In genomic region chr9:133119039-133119438, GRCh38 we compare ENCODE assay signal across 10 cellular contexts. TPM values are rescaled to one million over a fixed set of nuclear protein-coding genes. Genes with fewer than 3 reads are reported as not detected.
DNase-seq lines count a peak whose midpoint lies in the region; ATAC-seq, FAIRE-seq and TF ChIP-seq lines count a peak whose summit lies in the region.
"Had no signal": no experiment of that assay in that cellular context is flagged by ENCODE, and none has a peak within 500 bp of the region (broad histone marks: within the 10 kb centered on the region; RNA-seq: fewer than 3 reads in every experiment).

No MANE protein-coding gene starts in this region.

- H3K4me3 ChIP-seq in BJ (ENCODE audit: low read depth, low read length) (peak overlapping the region; percentile 57), gastroesophageal sphincter (peak overlapping the region in 1 of 2 donors; percentile 84), neuronal stem cell (ENCODE audit: low read length in 2 of 2) (no peak overlapping the region), small intestine (ENCODE audit: low read depth in 1 of 2, low read length in 2 of 2) (no peak overlapping the region)

- no peak overlapping the region for H2AFZ ChIP-seq in neuronal stem cell (ENCODE audit: low read length)

- ATAC-seq in gastroesophageal sphincter, result no peak

- H3K9ac ChIP-seq in neuronal stem cell (ENCODE audit: low read depth, low read length, poor library complexity), result no peak overlapping the region

- H3K9me3 ChIP-seq in gastroesophageal sphincter (no peaks in the 10 kb centered on the region), neuronal stem cell (replicated peaks in 1 of 2; ENCODE audit: control insufficient read depth in 2 of 2, insufficient read depth in 1 of 2, low read depth in 1 of 2, low read length in 2 of 2) (no peaks in the 10 kb centered on the region), small intestine (ENCODE audit: control insufficient read depth, low read depth) (no peaks in the 10 kb centered on the region)

- H2BK5ac ChIP-seq in neuronal stem cell (ENCODE audit: low read length), result peak overlapping the region; percentile 84

- H3K14ac ChIP-seq in neuronal stem cell (ENCODE audit: low read length), result peak overlapping the region; percentile 25

- H2BK120ac ChIP-seq in neuronal stem cell (ENCODE audit: low read depth, low read length), result no peak overlapping the region

- TF ChIP-seq POLR2A in gastroesophageal sphincter (IDR thresholded peaks at IDR 0.05), result no peak

- H3K36me3 ChIP-seq in BJ (ENCODE audit: control insufficient read depth, insufficient read depth, low read length) (peaks cover 1% of the 10 kb centered on the region; the same call in 1 of the 2 replicates), gastroesophageal sphincter (no peaks in the 10 kb centered on the region), neuronal stem cell (replicated peaks in 1 of 2; ENCODE audit: control insufficient read depth in 2 of 2, insufficient read depth in 2 of 2, low read length in 2 of 2) (peaks cover 0 to 5% of the 10 kb centered on the region in 2 donors), small intestine (ENCODE audit: control insufficient read depth in 2 of 2, insufficient read depth in 2 of 2, low read length in 2 of 2) (no peaks in the 10 kb centered on the region)

- no peak for FAIRE-seq in small intestine (lab: Jason Lieb, UNC)

- H3K23ac ChIP-seq in neuronal stem cell (ENCODE audit: low read depth, low read length, poor library complexity), result peak overlapping the region; percentile 11

- H2BK15ac ChIP-seq in neuronal stem cell (ENCODE audit: low read length), result no peak overlapping the region

- peak overlapping the region; percentile 51 for H2AK5ac ChIP-seq in neuronal stem cell (ENCODE audit: low read depth, low read length)

- no peak for DNase-seq in BJ (ENCODE audit: low read depth)
- no peak for DNase-seq in activated CD4-positive, alpha-beta memory T cell treated with anti-CD3 and anti-CD28 coated beads for 36 hours
- DNase-seq in neuronal stem cell (ENCODE audit: low spot score), result no peak
- DNase-seq in DMS53 treated with DMSO at 0.1 percent for 48 hours (lab: John Stamatoyannopoulos, UW; ENCODE audit: unreplicated experiment), result no peak
- DNase-seq in epidermal melanocyte (ENCODE audit: insufficient read length, low spot score), result no peak
- no peak for DNase-seq in NCI-H146 (lab: John Stamatoyannopoulos, UW)
- no peak for DNase-seq in small intestine
- DNase-seq: activated CD4-positive, CD25-positive, alpha-beta regulatory T cell; HCEC 1CT had no signal

- H3K27ac ChIP-seq in gastroesophageal sphincter, result peak overlapping the region in 3 of 4 donors; percentile 91 to 94 (median 91)
- no peak overlapping the region for H3K27ac ChIP-seq in neuronal stem cell (replicated peaks; ENCODE audit: low read length)
- H3K27ac ChIP-seq in small intestine (ENCODE audit: low read depth in 1 of 2, low read length in 1 of 2), result peak overlapping the region in 1 of 2 donors; percentile 62

- no peaks in the 10 kb centered on the region for H3K9me3 Mint-ChIP-seq in activated CD4-positive, alpha-beta memory T cell treated with anti-CD3 and anti-CD28 coated beads for 36 hours

- H3K36me3 Mint-ChIP-seq in activated CD4-positive, alpha-beta memory T cell treated with anti-CD3 and anti-CD28 coated beads for 36 hours, result peaks cover 2% of the 10 kb centered on the region

- TF ChIP-seq EP300 in gastroesophageal sphincter (IDR thresholded peaks at IDR 0.05), result no peak

- TF ChIP-seq CTCF in BJ (IDR thresholded peaks at IDR 0.05; ENCODE audit: insufficient read depth, low read depth, low read length) (no peak), gastroesophageal sphincter (IDR thresholded peaks at IDR 0.05) (no peak)

- peaks cover 34% of the 10 kb centered on the region for H3K79me1 ChIP-seq in neuronal stem cell (ENCODE audit: low read depth, low read length)

- H3K4ac ChIP-seq in neuronal stem cell (ENCODE audit: low read length), result no peak overlapping the region

- no peaks in the 10 kb centered on the region for H3K27me3 Mint-ChIP-seq in activated CD4-positive, alpha-beta memory T cell treated with anti-CD3 and anti-CD28 coated beads for 36 hours

- POLR2A ChIA-PET in BJ (lab: Charles Lee), result no interaction called here
- POLR2A ChIA-PET in activated CD4-positive, alpha-beta memory T cell treated with anti-CD3 and anti-CD28 coated beads for 36 hours (lab: Charles Lee), result interaction anchor here (1.1 to 4.6 kb wide), 3 partner anchors 14 to 30 kb away, joined by 3 to 27 read pairs (median 4); no protein-coding TSS in a partner anchor

- H3K18ac ChIP-seq in neuronal stem cell (ENCODE audit: low read length), result peak overlapping the region; percentile 63

- WGBS in gastroesophageal sphincter (ENCODE audit: low coverage in 1 of 2), 2 donors, result 40 to 41% methylated on average over 2 to 7 of the region's 10 CpGs
- WGBS in neuronal stem cell (ENCODE audit: extremely low coverage in 2 of 2, insufficient read length in 2 of 2, insufficient replicate concordance in 1 of 2), 2 donors, result no CpG with 5 or more reads among the region's 10 CpGs
- WGBS in small intestine, 3 donors, result 68 to 80% (median 69%) methylated on average over 8 to 10 of the region's 10 CpGs

- H4K91ac ChIP-seq in neuronal stem cell (ENCODE audit: low read depth, low read length, poor library complexity), result no peak overlapping the region

- intact Hi-C loops in activated CD4-positive, alpha-beta memory T cell treated with anti-CD3 and anti-CD28 coated beads for 36 hours (cut with micrococcal nuclease), result no loop called here

- H3K4me1 ChIP-seq in gastroesophageal sphincter, result peaks cover 0 to 83% (median 63%) of the 10 kb centered on the region in 3 donors
- H3K4me1 ChIP-seq in neuronal stem cell (ENCODE audit: control insufficient read depth in 2 of 2, insufficient read depth in 1 of 2, low read depth in 1 of 2, low read length in 2 of 2), result peaks cover 50 to 63% of the 10 kb centered on the region in 2 donors
- peaks cover 19 to 30% of the 10 kb centered on the region in 2 donors for H3K4me1 ChIP-seq in small intestine (ENCODE audit: control insufficient read depth in 2 of 2, insufficient read depth in 1 of 2, low read depth in 1 of 2, low read length in 1 of 2)

- H3K4me1 Mint-ChIP-seq in activated CD4-positive, alpha-beta memory T cell treated with anti-CD3 and anti-CD28 coated beads for 36 hours (ENCODE audit: low read depth), result peaks cover 70% of the 10 kb centered on the region

- H3K27ac Mint-ChIP-seq in activated CD4-positive, alpha-beta memory T cell treated with anti-CD3 and anti-CD28 coated beads for 36 hours, result no peak overlapping the region

- H3K4me2 ChIP-seq in neuronal stem cell (ENCODE audit: insufficient read depth, low read length, poor library complexity, severe bottlenecking), result peak overlapping the region; percentile 38

- peak overlapping the region; percentile 12 for H2BK12ac ChIP-seq in neuronal stem cell (ENCODE audit: low read length)

- CTCF ChIA-PET in BJ (lab: Yijun Ruan, JAX), result interaction anchor here (0.6 to 25.9 kb wide), 6 partner anchors 11 to 96 kb away, joined by 3 to 505 read pairs (median 8); no protein-coding TSS in a partner anchor
- CTCF ChIA-PET in activated CD4-positive, alpha-beta memory T cell treated with anti-CD3 and anti-CD28 coated beads for 36 hours (lab: Charles Lee), result interaction anchor here (0.8 to 26.8 kb wide), 3 partner anchors 28 to 97 kb away, joined by 3 to 552 read pairs (median 7); no protein-coding TSS in a partner anchor

- no peak overlapping the region for H4K8ac ChIP-seq in neuronal stem cell (ENCODE audit: low read depth, low read length)

- no peaks in the 10 kb centered on the region for H3K27me3 ChIP-seq in BJ (ENCODE audit: control insufficient read depth, insufficient read depth, low read length)
- no peaks in the 10 kb centered on the region for H3K27me3 ChIP-seq in gastroesophageal sphincter
- H3K27me3 ChIP-seq in neuronal stem cell (ENCODE audit: control insufficient read depth in 3 of 3, insufficient read depth in 3 of 3, low read depth in 1 of 3, low read length in 3 of 3), result peaks cover 0 to 2% (median 0%) of the 10 kb centered on the region in 3 experiments
- no peaks in the 10 kb centered on the region for H3K27me3 ChIP-seq in small intestine (ENCODE audit: control insufficient read depth in 2 of 2, insufficient read depth in 2 of 2, low read length in 2 of 2)

- H3K4me3 Mint-ChIP-seq in activated CD4-positive, alpha-beta memory T cell treated with anti-CD3 and anti-CD28 coated beads for 36 hours, result peak overlapping the region; percentile 13

RNA-seq across cellular contexts. Expression of gene RALGDS, which starts 2.0 kb away (rescaled TPM):
- polyA plus RNA-seq in BJ (2011; rRNA removed), result 18.0 and 25.1 TPM in 2 replicates
- 11.6 and 12.0 TPM in 2 replicates for polyA minus RNA-seq in BJ (2011; rRNA and poly(A)+ RNA removed)
- 10 to 100 TPM; 65.4 TPM for total RNA-seq in activated CD4-positive, alpha-beta memory T cell treated with anti-CD3 and anti-CD28 coated beads for 36 hours
- total RNA-seq in gastroesophageal sphincter, result 10 to 100 TPM; 44.8 to 53.0 (median 49.8) TPM
- polyA plus RNA-seq in neuronal stem cell (2013, experiment 1 of 2), result 48.3 TPM
- polyA plus RNA-seq in neuronal stem cell (2013, experiment 2 of 2), result 47.0 TPM
- 10 to 100 TPM; 33.0 to 49.0 (median 36.4) TPM for polyA plus RNA-seq in small intestine

RNA-seq across cellular contexts. Expression of gene GBGT1, which starts 44.7 kb away (rescaled TPM):
- 5.0 and 10.3 TPM in 2 replicates for polyA plus RNA-seq in BJ (2011; rRNA removed)
- polyA minus RNA-seq in BJ (2011; rRNA and poly(A)+ RNA removed), result 8.2 and 11.3 TPM in 2 replicates
- total RNA-seq in activated CD4-positive, alpha-beta memory T cell treated with anti-CD3 and anti-CD28 coated beads for 36 hours, result 1 to 10 TPM; 3.2 to 3.6 TPM
- total RNA-seq in gastroesophageal sphincter, result 10 to 100 TPM; 11.3 to 18.0 (median 15.6) TPM
- 2.2 TPM for polyA plus RNA-seq in neuronal stem cell (2013, experiment 1 of 2)
- 1.8 TPM for polyA plus RNA-seq in neuronal stem cell (2013, experiment 2 of 2)
- 1 to 10 TPM in 2 of 3 donors, under 1 TPM in 1; 0.45 to 7.6 (median 6.2) TPM for polyA plus RNA-seq in small intestine

RNA-seq across cellular contexts. Expression of gene CEL, which starts 57.3 kb away (rescaled TPM):
- polyA plus RNA-seq in BJ (2011; rRNA removed), result 0.26 and 0.49 TPM in 2 replicates
- 0.10 and 0.28 TPM in 2 replicates for polyA minus RNA-seq in BJ (2011; rRNA and poly(A)+ RNA removed)
- total RNA-seq in activated CD4-positive, alpha-beta memory T cell treated with anti-CD3 and anti-CD28 coated beads for 36 hours, result 1 to 10 TPM in 1 of 2 experiments, under 1 TPM in 1; 0.88 to 1.0 TPM
- total RNA-seq in gastroesophageal sphincter, result under 1 TPM in 3 of 4 donors, not detected in 1; 0.35 to 0.81 (median 0.62) TPM
- 3.7 TPM for polyA plus RNA-seq in neuronal stem cell (2013, experiment 1 of 2)
- 4.0 TPM for polyA plus RNA-seq in neuronal stem cell (2013, experiment 2 of 2)
- 1 to 10 TPM; 2.8 to 7.4 (median 3.2) TPM for polyA plus RNA-seq in small intestine
